ENCODE assay signal across 8 cellular contexts in genomic region chr10:21496285-21497176, GRCh38. TPM values are rescaled to one million over a fixed set of nuclear protein-coding genes. Genes with fewer than 3 reads are reported as not detected.
DNase-seq lines count a peak whose midpoint lies in the region; ATAC-seq and TF ChIP-seq lines count a peak whose summit lies in the region.

No MANE protein-coding gene starts in this region.

- H4K20me1 ChIP-seq in fibroblast of lung (ENCODE audit: control insufficient read depth, extremely low read depth, insufficient read depth, low read length) = no peaks in the 10 kb centered on the region

- no peaks in the 10 kb centered on the region for H3K36me3 ChIP-seq in fibroblast of lung (ENCODE audit: control insufficient read depth, insufficient read depth, low read length)
- no peaks in the 10 kb centered on the region for H3K36me3 ChIP-seq in upper lobe of right lung

- peak overlapping the region; percentile 83 for H3K4me3 ChIP-seq in AG09309 (ENCODE audit: control insufficient read depth, low read depth, low read length)
- H3K4me3 ChIP-seq in fibroblast of lung (replicated peaks in 1 of 4; ENCODE audit: control extremely low read depth in 1 of 4, insufficient read depth in 1 of 4, low read depth in 3 of 4, low read length in 4 of 4) = peak overlapping the region; percentile 76 to 84 (median 82)
- H3K4me3 ChIP-seq in upper lobe of right lung = peak overlapping the region; percentile 72

- peaks cover 2% of the 10 kb centered on the region for H3K4me1 ChIP-seq in fibroblast of lung (ENCODE audit: control insufficient read depth, extremely low read depth, insufficient read depth, low read length)
- peaks cover 32% of the 10 kb centered on the region for H3K4me1 ChIP-seq in upper lobe of right lung

- H3K4me3 Mint-ChIP-seq in natural killer cell = peak overlapping the region; percentile 92

- H3K27ac ChIP-seq in fibroblast of lung (ENCODE audit: insufficient read depth, low read length) (peak overlapping the region; percentile 39), upper lobe of right lung (peak overlapping the region; percentile 45)

- TF ChIP-seq CTCF in AG09309 (IDR thresholded peaks at IDR 0.05; ENCODE audit: control insufficient read depth, insufficient read depth, low read depth, low read length, missing control alignments) (peak; percentile 37), fibroblast of lung (conservative IDR thresholded peaks at IDR 0.05 in 1 of 2, IDR thresholded peaks at IDR 0.05 in 1 of 2; ENCODE audit: low read depth in 1 of 2, low read length in 2 of 2) (peak; percentile 7 to 38), natural killer cell (IDR thresholded peaks at IDR 0.05) (no peak), upper lobe of right lung (IDR thresholded peaks at IDR 0.05) (peak; percentile 29)

- H3K9ac ChIP-seq in fibroblast of lung (ENCODE audit: insufficient read depth, low read length) = peak overlapping the region; percentile 48

- ATAC-seq in GM18498 (IDR thresholded peaks at IDR 0.05; ENCODE audit: unreplicated experiment) = peak; percentile 56
- ATAC-seq in HG03039 (IDR thresholded peaks at IDR 0.05; ENCODE audit: unreplicated experiment) = peak; percentile 40
- ATAC-seq in natural killer cell = peak; percentile 57 to 61 (median 61)
- ATAC-seq in upper lobe of right lung = peak; percentile 57

- H3K27me3 Mint-ChIP-seq in natural killer cell (ENCODE audit: low read depth in 2 of 2) = peaks cover 54 to 55% of the 10 kb centered on the region in 2 donors

- no peak for DNase-seq in AG09309 (ENCODE audit: low read depth)
- peak; percentile 78 for DNase-seq in NCI-H82 (lab: John Stamatoyannopoulos, UW)
- DNase-seq in activated T-helper 1 cell treated with Interleukin-2 at 50 U/mL for 16 hours (ENCODE audit: low read depth) = peak; percentile 27
- DNase-seq in fibroblast of lung (ENCODE audit: low read depth in 2 of 2) = peak; percentile 38 to 56
- peak; percentile 44 for DNase-seq in natural killer cell
- peak; percentile 80 for DNase-seq in upper lobe of right lung

- H3K9me3 ChIP-seq in fibroblast of lung (ENCODE audit: control insufficient read depth, insufficient read depth, low read depth, low read length) = no peaks in the 10 kb centered on the region
- H3K9me3 ChIP-seq in upper lobe of right lung = no peaks in the 10 kb centered on the region

- H3K9me3 Mint-ChIP-seq in natural killer cell = no peaks in the 10 kb centered on the region

- no peaks in the 10 kb centered on the region for H3K79me2 ChIP-seq in fibroblast of lung (ENCODE audit: control insufficient read depth, insufficient read depth, low read length)

- intact Hi-C loops in natural killer cell (cut with micrococcal nuclease) = loop anchor here (2.0 to 10.0 kb wide), 5 partner anchors 20 to 508 kb away; partner anchors contain the start of genes DNAJC1 and MLLT10
- intact Hi-C loops in upper lobe of right lung (cut with DNase I) = no loop called here

- H2AFZ ChIP-seq in fibroblast of lung (ENCODE audit: low read length) = peak overlapping the region; percentile 87

- no peaks in the 10 kb centered on the region for H3K36me3 Mint-ChIP-seq in natural killer cell

- H3K27me3 ChIP-seq in fibroblast of lung (ENCODE audit: control insufficient read depth, insufficient read depth, low read length) (no peaks in the 10 kb centered on the region), upper lobe of right lung (peaks cover 21% of the 10 kb centered on the region)

- H3K4me2 ChIP-seq in fibroblast of lung (ENCODE audit: extremely low read depth, insufficient read depth, low read length) = peak overlapping the region; percentile 98

- H3K4me1 Mint-ChIP-seq in natural killer cell = peaks cover 13 to 19% of the 10 kb centered on the region in 2 donors

- H3K27ac Mint-ChIP-seq in natural killer cell = no peak overlapping the region

RNA-seq across cellular contexts. Expression of gene SKIDA1, which starts 29.0 kb away (rescaled TPM):
- 0.50 and 0.51 TPM in 2 replicates for total RNA-seq in fibroblast of lung
- 0.28 and 0.49 TPM in 2 replicates for polyA plus RNA-seq in fibroblast of lung
- polyA plus RNA-seq in fibroblast of lung (2012) = 0.16 and 0.73 TPM in 2 replicates
- 0.15 and 1.1 TPM in 2 replicates for polyA minus RNA-seq in fibroblast of lung (ENCODE audit: low replicate concordance)
- total RNA-seq in natural killer cell = not detected
- 0.69 TPM for total RNA-seq in upper lobe of right lung

RNA-seq across cellular contexts. Expression of gene MLLT10, which starts 37.5 kb away (rescaled TPM):
- 33.1 and 56.3 TPM in 2 replicates for total RNA-seq in fibroblast of lung
- 25.1 and 25.6 TPM in 2 replicates for polyA plus RNA-seq in fibroblast of lung
- 12.8 and 14.0 TPM in 2 replicates for polyA plus RNA-seq in fibroblast of lung (2012)
- polyA minus RNA-seq in fibroblast of lung (ENCODE audit: low replicate concordance) = 12.3 and 26.8 TPM in 2 replicates
- total RNA-seq in natural killer cell = 10 to 100 TPM; 40.4 to 65.2 (median 60.0) TPM
- 60.6 TPM for total RNA-seq in upper lobe of right lung
